19 cellular contexts compared by ENCODE assay signal in the genomic region with DNA sequence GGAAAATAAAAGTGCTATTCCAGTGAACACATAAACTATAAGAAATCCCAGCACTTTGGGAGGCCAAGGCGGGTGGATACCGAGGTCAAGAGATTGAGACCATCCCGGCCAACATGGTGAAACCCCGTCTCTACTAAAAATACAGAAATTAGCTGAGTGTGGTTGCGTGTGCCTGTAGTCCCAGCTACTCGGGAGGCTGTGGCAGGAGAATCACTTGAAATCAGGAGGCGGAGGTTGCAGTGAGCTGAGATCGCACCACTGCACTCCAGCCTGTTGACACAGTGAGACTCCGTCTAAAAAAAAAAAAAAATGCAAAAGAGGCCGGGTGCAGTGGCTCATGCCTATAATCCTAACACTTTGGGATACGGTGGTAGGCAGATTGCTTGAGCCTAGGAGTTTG. TPM values are rescaled to one million over a fixed set of nuclear protein-coding genes. Genes with fewer than 3 reads are reported as not detected.
"Had no signal": no experiment of that assay in that cellular context is flagged by ENCODE, and none has a peak within 500 bp of the region (broad histone marks: within the 10 kb centered on the region; RNA-seq: fewer than 3 reads in every experiment).

No MANE protein-coding gene starts in this region.

RNA-seq across cellular contexts. Expression of gene GPR33, which starts 57.0 kb away (rescaled TPM):
- total RNA-seq: activated naive CD4-positive, alpha-beta T cell treated with anti-CD3 and anti-CD28 coated beads for 36 hours; activated naive CD4-positive, alpha-beta T cell treated with anti-CD3 and anti-CD28 coated beads, Interleukin-2, amount 50 U/mL, for 72 hours; activated naive CD8-positive, alpha-beta T cell treated with anti-CD3 and anti-CD28 coated beads, Interleukin-2, amount 10 ng/mL, durations not matched to agents 7 days and 5 days; activated T-cell treated with anti-CD3 and anti-CD28 coated beads, Interleukin-2, amount 50 U/mL, for 4 hours; activated T-cell treated with anti-CD3 and anti-CD28 coated beads, Interleukin-2, amount 50 U/mL, for 72 hours; activated T-helper 1 cell treated with anti-CD3 and anti-CD28 coated beads, Interleukin-12 subunit alpha, Interleukin-12 subunit beta, Interleukin-2, Interleukin-4 antibody, amounts not matched to agents 30 ng/mL and 10 ng/mL and 1 ng/mL, durations not matched to agents 14 hours and 24 hours and 36 hours; activated T-helper 2 cell treated with anti-CD3 and anti-CD28 coated beads, Interferon-gamma antibody, Interleukin-2, Interleukin-4, amounts not matched to agents 10 μg/mL and 5 μg/mL and 100 μg/mL, durations not matched to agents 14 hours and 24 hours and 36 hours; adrenal gland; aorta; ascending aorta; astrocyte; body of pancreas; breast epithelium; bronchial epithelial cell; cardiac muscle cell; cardiac septum; cerebellum; chondrocyte had no signal
- polyA plus RNA-seq: adipose tissue, adrenal gland, aorta, cardiac muscle cell had no signal
